Comparison of ENCODE assay signal across 1 cellular context in genomic region chr6:11164717-11165646, GRCh38.
TF ChIP-seq lines count a peak whose summit lies in the region.

No MANE protein-coding gene starts in this region.

TF ChIP-seq in HepG2, 621 proteins besides CTCF, POLR2A, EP300 and RAD21 (continues in another document):
- no peak for TF ChIP-seq FOXA3 (CRISPR knock-in tag; IDR thresholded peaks at IDR 0.05)
- TF ChIP-seq JARID2 (CRISPR knock-in tag; IDR thresholded peaks at IDR 0.05; ENCODE audit: insufficient replicate concordance): no peak
- no peak for TF ChIP-seq ZNF773 (CRISPR knock-in tag; IDR thresholded peaks at IDR 0.05; ENCODE audit: borderline replicate concordance)
- no peak for TF ChIP-seq MIXL1 (CRISPR knock-in tag; IDR thresholded peaks at IDR 0.05)
- no peak for TF ChIP-seq NFIB (CRISPR knock-in tag; IDR thresholded peaks at IDR 0.05; ENCODE audit: borderline replicate concordance)
- no peak for TF ChIP-seq HNF1A (IDR thresholded peaks at IDR 0.05; ENCODE audit: low read depth)
- no peak for TF ChIP-seq HNF1A (CRISPR knock-in tag; IDR thresholded peaks at IDR 0.05; ENCODE audit: borderline replicate concordance)
- TF ChIP-seq ZNF563 (CRISPR knock-in tag; IDR thresholded peaks at IDR 0.05): peak; percentile 42; the same call in 1 of the 2 replicates
- no peak for TF ChIP-seq ZNF275 (CRISPR knock-in tag; IDR thresholded peaks at IDR 0.05; ENCODE audit: borderline replicate concordance)
- no peak for TF ChIP-seq PBX3 (CRISPR knock-in tag; IDR thresholded peaks at IDR 0.05; ENCODE audit: borderline replicate concordance)
- peak; percentile 66; the same call in 1 of the 2 replicates for TF ChIP-seq POGZ (CRISPR knock-in tag; IDR thresholded peaks at IDR 0.05)
- no peak for TF ChIP-seq ZNF644 (CRISPR knock-in tag; IDR thresholded peaks at IDR 0.05; ENCODE audit: low read depth)
- TF ChIP-seq SIN3B (IDR thresholded peaks at IDR 0.05; ENCODE audit: low read length): no peak
- TF ChIP-seq ARID5B (CRISPR knock-in tag; IDR thresholded peaks at IDR 0.05): peak; percentile 62
- peak; percentile 77 for TF ChIP-seq ZMYM4 (CRISPR knock-in tag; IDR thresholded peaks at IDR 0.05)
- TF ChIP-seq ZBTB8A (CRISPR knock-in tag; IDR thresholded peaks at IDR 0.05; ENCODE audit: borderline replicate concordance, low read depth): no peak
- TF ChIP-seq THAP9 (CRISPR knock-in tag; IDR thresholded peaks at IDR 0.05; ENCODE audit: borderline replicate concordance): no peak
- no peak for TF ChIP-seq HOXA9 (CRISPR knock-in tag; IDR thresholded peaks at IDR 0.05; ENCODE audit: borderline replicate concordance)
- no peak for TF ChIP-seq LBX2 (CRISPR knock-in tag; IDR thresholded peaks at IDR 0.05; ENCODE audit: borderline replicate concordance)
- peak; percentile 42; the same call in 1 of the 2 replicates for TF ChIP-seq HDAC2 (CRISPR knock-in tag; IDR thresholded peaks at IDR 0.05)
- TF ChIP-seq ZNF501 (CRISPR knock-in tag; IDR thresholded peaks at IDR 0.05): 0 out of 2 replicates have a peak, but pooled peaks have one; percentile 23
- TF ChIP-seq SOX6 (IDR thresholded peaks at IDR 0.05): no peak
- peak; percentile 46 for TF ChIP-seq SOX6 (CRISPR knock-in tag; IDR thresholded peaks at IDR 0.05)
- no peak for TF ChIP-seq ZNF780A (CRISPR knock-in tag; IDR thresholded peaks at IDR 0.05)
- TF ChIP-seq MAX (IDR thresholded peaks at IDR 0.05): peak; percentile 37; the same call in 1 of the 2 replicates
- 0 out of 2 replicates have a peak, but pooled peaks have one; percentile 20 for TF ChIP-seq ZNF232 (CRISPR knock-in tag; IDR thresholded peaks at IDR 0.05; ENCODE audit: borderline replicate concordance)
- no peak for TF ChIP-seq MAF1 (CRISPR knock-in tag; IDR thresholded peaks at IDR 0.05; ENCODE audit: borderline replicate concordance)
- peak; percentile 77 for TF ChIP-seq MTERF4 (CRISPR knock-in tag; IDR thresholded peaks at IDR 0.05)
- TF ChIP-seq ZNF788 (CRISPR knock-in tag; IDR thresholded peaks at IDR 0.05; ENCODE audit: borderline replicate concordance): 0 out of 2 replicates have a peak, but pooled peaks have one; percentile 14
- no peak for TF ChIP-seq PHF21A (CRISPR knock-in tag; IDR thresholded peaks at IDR 0.05)
- TF ChIP-seq ZNF292 (CRISPR knock-in tag; IDR thresholded peaks at IDR 0.05; ENCODE audit: borderline replicate concordance, low read depth): peak; percentile 63; the same call in 1 of the 2 replicates
- peak; percentile 49; the same call in 1 of the 2 replicates for TF ChIP-seq HES4 (CRISPR knock-in tag; IDR thresholded peaks at IDR 0.05; ENCODE audit: borderline replicate concordance)
- peak; percentile 79 for TF ChIP-seq RXRB (CRISPR knock-in tag; IDR thresholded peaks at IDR 0.05; ENCODE audit: borderline replicate concordance)
- no peak for TF ChIP-seq MAZ (IDR thresholded peaks at IDR 0.05; ENCODE audit: borderline replicate concordance, low read depth, low read length)
- TF ChIP-seq MAZ (CRISPR knock-in tag; IDR thresholded peaks at IDR 0.05; ENCODE audit: low read depth): no peak
- TF ChIP-seq ZNF335 (CRISPR knock-in tag; IDR thresholded peaks at IDR 0.05): no peak
- no peak for TF ChIP-seq MEIS1 (CRISPR knock-in tag; IDR thresholded peaks at IDR 0.05; ENCODE audit: borderline replicate concordance)
- no peak for TF ChIP-seq RARG (CRISPR knock-in tag; IDR thresholded peaks at IDR 0.05; ENCODE audit: low read depth)
- no peak for TF ChIP-seq MAFK (conservative IDR thresholded peaks at IDR 0.05 in 1 of 2, IDR thresholded peaks at IDR 0.05 in 1 of 2; ENCODE audit: low read length in 2 of 2)
- TF ChIP-seq MATR3 (CRISPR knock-in tag; IDR thresholded peaks at IDR 0.05): no peak
- TF ChIP-seq ZNF383 (CRISPR knock-in tag; IDR thresholded peaks at IDR 0.05; ENCODE audit: borderline replicate concordance): no peak
- peak; percentile 64 for TF ChIP-seq ZEB1 (IDR thresholded peaks at IDR 0.05; ENCODE audit: insufficient replicate concordance, low read depth)
- no peak for TF ChIP-seq ZNF615 (CRISPR knock-in tag; IDR thresholded peaks at IDR 0.05; ENCODE audit: borderline replicate concordance)
- TF ChIP-seq FOXC1 (CRISPR knock-in tag; IDR thresholded peaks at IDR 0.05; ENCODE audit: borderline replicate concordance): 0 out of 2 replicates have a peak, but pooled peaks have one; percentile 25
- TF ChIP-seq ZNF280B (CRISPR knock-in tag; IDR thresholded peaks at IDR 0.05; ENCODE audit: borderline replicate concordance): 0 out of 2 replicates have a peak, but pooled peaks have one; percentile 52
- 0 out of 2 replicates have a peak, but pooled peaks have one; percentile 31 for TF ChIP-seq HOMEZ (CRISPR knock-in tag; IDR thresholded peaks at IDR 0.05; ENCODE audit: low read depth)
- peak; percentile 87 for TF ChIP-seq NR2F2 (IDR thresholded peaks at IDR 0.05; ENCODE audit: borderline replicate concordance, low read depth)
